Comparison of ENCODE assay signal across 10 cellular contexts in the genomic region with DNA sequence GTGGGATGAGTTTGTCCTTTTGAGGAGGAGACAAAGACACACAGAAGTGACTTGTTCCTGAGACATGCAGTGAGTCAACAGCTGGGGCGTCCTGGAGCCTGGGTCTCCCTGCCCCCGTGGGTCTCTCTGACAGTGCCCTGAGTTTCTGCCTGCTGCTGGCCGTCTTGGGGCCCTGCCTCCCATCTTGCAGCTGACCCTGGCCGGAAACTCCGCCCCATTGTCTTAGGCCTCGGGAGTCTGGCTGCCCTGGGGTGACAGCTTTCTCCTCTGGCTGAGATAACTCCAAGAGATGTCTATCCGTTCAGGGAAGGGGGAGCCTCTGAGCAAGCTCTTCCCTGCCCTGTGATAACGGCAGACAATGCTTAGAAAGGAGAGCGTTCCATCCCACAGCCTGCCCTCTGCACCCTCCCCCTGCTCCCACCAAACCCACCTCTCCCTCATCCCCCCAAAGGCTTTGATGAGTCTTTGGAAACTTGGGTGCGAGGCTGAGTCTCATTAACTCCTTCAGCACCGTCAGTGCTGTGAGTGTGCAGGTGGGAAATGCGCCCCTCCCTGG.
DNase-seq lines count a peak whose midpoint lies in the region; ATAC-seq and TF ChIP-seq lines count a peak whose summit lies in the region.
"Had no signal": no experiment of that assay in that cellular context is flagged by ENCODE, and none has a peak within 500 bp of the region (broad histone marks: within the 10 kb centered on the region; RNA-seq: fewer than 3 reads in every experiment).

No MANE protein-coding gene starts in this region.

- peak; percentile 23 to 64 (median 44) for ATAC-seq in heart right ventricle
- ATAC-seq in HG03521 (IDR thresholded peaks at IDR 0.05; ENCODE audit: unreplicated experiment): no peak
- no peak for ATAC-seq in GM18873 (IDR thresholded peaks at IDR 0.05; ENCODE audit: low FRiP score, unreplicated experiment)

- H3K27ac Mint-ChIP-seq in osteocyte (ENCODE audit: unreplicated experiment): peak overlapping the region; percentile 69

- H3K4me3 Mint-ChIP-seq in osteocyte (ENCODE audit: unreplicated experiment): no peak overlapping the region

- H3K27me3 Mint-ChIP-seq in osteocyte (ENCODE audit: unreplicated experiment): no peaks in the 10 kb centered on the region

- no peak for TF ChIP-seq POLR2A in spleen (IDR thresholded peaks at IDR 0.05)

- intact Hi-C loops in heart right ventricle (cut with DNase I) (loop anchor here in 4 of 10 donors (1.0 to 10.0 kb wide), 5 partner anchors 69 to 114 kb away; a partner anchor contains a TSS), spleen (cut with DNase I; ENCODE audit: low total_unique reads) (no loop called here)

- no peaks in the 10 kb centered on the region for H3K36me3 Mint-ChIP-seq in osteocyte (ENCODE audit: unreplicated experiment)

- H3K4me1 Mint-ChIP-seq in osteocyte (ENCODE audit: unreplicated experiment): peaks cover 81% of the 10 kb centered on the region

- DNase-seq in GM03348 (ENCODE audit: low spot score): peak; percentile 90
- DNase-seq in T1000 (lab: John Stamatoyannopoulos, UW): peak; percentile 66
- DNase-seq in heart right ventricle: peak; percentile 53 to 73
- DNase-seq in osteocyte (ENCODE audit: extremely low spot score, unreplicated experiment): no peak
- DNase-seq in spleen: no peak
- DNase-seq in AML-193 (lab: John Stamatoyannopoulos, UW): no peak
- DNase-seq: activated naive CD4-positive, alpha-beta T cell treated with Interleukin-2 at 50 U/mL for 16 hours had no signal

- no peaks in the 10 kb centered on the region for H3K9me3 ChIP-seq in heart right ventricle
- H3K9me3 ChIP-seq in spleen: no peaks in the 10 kb centered on the region
- H3K9me3 ChIP-seq: HAP-1 had no signal

- H3K4me1 ChIP-seq in heart right ventricle (peaks cover 38 to 100% (median 77%) of the 10 kb centered on the region in 9 donors), spleen (peaks cover 0 to 50% (median 20%) of the 10 kb centered on the region in 6 donors)

- H3K4me3 ChIP-seq in heart right ventricle (no peak overlapping the region), spleen (no peak overlapping the region)
- H3K4me3 ChIP-seq: HAP-1 had no signal

- no peaks in the 10 kb centered on the region for H3K9me3 Mint-ChIP-seq in osteocyte (ENCODE audit: unreplicated experiment)

- peak overlapping the region in 9 of 10 donors; percentile 56 to 87 (median 68) for H3K27ac ChIP-seq in heart right ventricle
- H3K27ac ChIP-seq in spleen: no peak overlapping the region

- 40 to 52% methylated on average over 12 of the region's 12 CpGs for WGBS in heart right ventricle, 2 donors
- WGBS in spleen, 5 donors: 39 to 47% (median 46%) methylated on average over 12 of the region's 12 CpGs

- H3K36me3 ChIP-seq in heart right ventricle (no peaks in the 10 kb centered on the region), spleen (no peaks in the 10 kb centered on the region)
- H3K36me3 ChIP-seq: HAP-1 had no signal

- H3K27me3 ChIP-seq in heart right ventricle: no peaks in the 10 kb centered on the region
- peaks cover 0 to 9% (median 0%) of the 10 kb centered on the region in 7 donors for H3K27me3 ChIP-seq in spleen (replicated peaks in 1 of 7)

- peak in 3 of 9 donors; percentile 7 to 17 (median 12) for TF ChIP-seq CTCF in heart right ventricle (IDR thresholded peaks at IDR 0.05)
- no peak for TF ChIP-seq CTCF in osteocyte (IDR thresholded peaks at IDR 0.05)
- no peak for TF ChIP-seq CTCF in spleen (IDR thresholded peaks at IDR 0.05 in 8 of 11, conservative IDR thresholded peaks at IDR 0.05 in 3 of 11)

Comparison
In these comparisons a context has a peak if more than half of its experiments do, and no peak if none do; other contexts are left out.
1. DNase-seq: peak in GM03348 (single experiment), T1000 (single experiment) and heart right ventricle (2 of 2); none in osteocyte (single experiment), spleen (single experiment) and AML-193 (0 of 2).
2. ATAC-seq: peak in heart right ventricle (8 of 8); none in HG03521 (single experiment) and GM18873 (single experiment).
3. H3K27ac ChIP-seq: peak in heart right ventricle (9 of 10); none in spleen (0 of 8).